Comparison of ENCODE assay signal across 25 cellular contexts in genomic region chr2:122077771-122078170, GRCh38.
DNase-seq lines count a peak whose midpoint lies in the region; FAIRE-seq and TF ChIP-seq lines count a peak whose summit lies in the region.
"Had no signal": no experiment of that assay in that cellular context is flagged by ENCODE, and none has a peak within 500 bp of the region (broad histone marks: within the 10 kb centered on the region; RNA-seq: fewer than 3 reads in every experiment).

No MANE protein-coding gene starts in this region.

- no peaks in the 10 kb centered on the region for H3K9me3 ChIP-seq in SJCRH30 (replicated peaks)
- H3K9me3 ChIP-seq in tibial nerve = no peaks in the 10 kb centered on the region
- H3K9me3 ChIP-seq: BLaER1, HAP-1 had no signal

- peaks cover 3% of the 10 kb centered on the region for H3K27me3 Mint-ChIP-seq in osteocyte (ENCODE audit: unreplicated experiment)
- H3K27me3 Mint-ChIP-seq: CD4-positive, CD25-positive, alpha-beta regulatory T cell had no signal

- TF ChIP-seq CTCF in D721Med (IDR thresholded peaks at IDR 0.05; ENCODE audit: insufficient read depth, missing control alignments) (no peak), osteocyte (IDR thresholded peaks at IDR 0.05) (no peak), tibial nerve (IDR thresholded peaks at IDR 0.05) (no peak)

- no peaks in the 10 kb centered on the region for H3K4me1 ChIP-seq in SJCRH30
- H3K4me1 ChIP-seq in tibial nerve = no peaks in the 10 kb centered on the region
- H3K4me1 ChIP-seq: HAP-1 had no signal

- TF ChIP-seq POLR2A in tibial nerve (IDR thresholded peaks at IDR 0.05) = no peak

- H3K27me3 ChIP-seq in SJCRH30 (no peaks in the 10 kb centered on the region), tibial nerve (no peaks in the 10 kb centered on the region)
- H3K27me3 ChIP-seq: BLaER1 had no signal

- no peak overlapping the region for H3K27ac Mint-ChIP-seq in osteocyte (ENCODE audit: unreplicated experiment)
- H3K27ac Mint-ChIP-seq: CD4-positive, CD25-positive, alpha-beta regulatory T cell; IgD-negative memory B cell; T-helper 17 cell had no signal

- no peak overlapping the region for H3K27ac ChIP-seq in SJCRH30
- no peak overlapping the region for H3K27ac ChIP-seq in tibial nerve
- H3K27ac ChIP-seq: BLaER1, KMS-11, RWPE1, SK-N-MC had no signal

- H3K36me3 Mint-ChIP-seq in osteocyte (ENCODE audit: unreplicated experiment) = no peaks in the 10 kb centered on the region
- H3K36me3 Mint-ChIP-seq: CD4-positive, CD25-positive, alpha-beta regulatory T cell; IgD-negative memory B cell had no signal

- H3K36me3 ChIP-seq in SJCRH30 = no peaks in the 10 kb centered on the region
- no peaks in the 10 kb centered on the region for H3K36me3 ChIP-seq in tibial nerve
- H3K36me3 ChIP-seq: BLaER1, HAP-1 had no signal

- FAIRE-seq in D721Med (lab: Jason Lieb, UNC) = peak; percentile 87
- FAIRE-seq: GM12878 had no signal

- no peaks in the 10 kb centered on the region for H3K9me3 Mint-ChIP-seq in osteocyte (ENCODE audit: unreplicated experiment)
- H3K9me3 Mint-ChIP-seq: CD4-positive, CD25-positive, alpha-beta regulatory T cell had no signal

- TF ChIP-seq EP300 in tibial nerve (IDR thresholded peaks at IDR 0.05) = no peak

- no peaks in the 10 kb centered on the region for H3K4me1 Mint-ChIP-seq in osteocyte (ENCODE audit: unreplicated experiment)
- H3K4me1 Mint-ChIP-seq: CD4-positive, CD25-positive, alpha-beta regulatory T cell; T-helper 17 cell had no signal

- no peak overlapping the region for H3K4me3 ChIP-seq in SJCRH30
- no peak overlapping the region for H3K4me3 ChIP-seq in tibial nerve
- H3K4me3 ChIP-seq: BLaER1, GM12878, HAP-1, SK-N-MC had no signal

- H3K4me3 Mint-ChIP-seq in osteocyte (ENCODE audit: unreplicated experiment) = no peak overlapping the region
- H3K4me3 Mint-ChIP-seq: CD4-positive, CD25-positive, alpha-beta regulatory T cell; IgD-negative memory B cell; T-helper 17 cell had no signal

- DNase-seq in NCI-H1694 treated with DMSO at 0.1 percent for 48 hours (lab: John Stamatoyannopoulos, UW) (peak; percentile 10), NCI-H1694 (lab: John Stamatoyannopoulos, UW) (no peak), D721Med (ENCODE audit: insufficient read length, low spot score) (no peak), SJCRH30 (peak; percentile 14 to 37), osteocyte (ENCODE audit: extremely low spot score, unreplicated experiment) (peak; percentile 57), tibial nerve (ENCODE audit: low spot score in 2 of 2) (no peak), NCI-H774 (lab: John Stamatoyannopoulos, UW) (no peak)
- DNase-seq in stimulated activated CD4-positive, alpha-beta T cell treated with anti-CD3 and anti-CD28 coated beads, Interleukin-12 subunit alpha, Interleukin-12 subunit beta, amount 100 ng/mL, for 4 hours = no peak
- DNase-seq: 8988T; CD4-positive, CD25-positive, alpha-beta regulatory T cell; DMS79; GDM1; GOT3; MM.1S; NCI-H187; NCI-H2081 treated with DMSO at 0.1 percent for 48 hours; SHP77; T-helper 17 cell had no signal

- WGBS in tibial nerve, 2 donors = 89 to 93% methylated on average over 4 of the region's 4 CpGs

Comparison
In these comparisons a context has a peak if more than half of its experiments do, and no peak if none do; other contexts are left out.
1. DNase-seq: peak in NCI-H1694 treated with DMSO at 0.1 percent for 48 hours (single experiment), SJCRH30 (2 of 2) and osteocyte (single experiment); none in NCI-H1694 (single experiment), D721Med (single experiment), tibial nerve (0 of 2), NCI-H774 (single experiment) and stimulated activated CD4-positive, alpha-beta T cell treated with anti-CD3 and anti-CD28 coated beads, Interleukin-12 subunit alpha, Interleukin-12 subunit beta, amount 100 ng/mL, for 4 hours (single experiment).